Comparison of ENCODE assay signal across 8 cellular contexts in genomic region chr10:92972066-92972870, GRCh38.
DNase-seq lines count a peak whose midpoint lies in the region; ATAC-seq, FAIRE-seq and TF ChIP-seq lines count a peak whose summit lies in the region.

No MANE protein-coding gene starts in this region.

- in situ Hi-C loops in G401 (cut with HindIII; ENCODE audit: low sequenced_read_pairs), result no loop called here

- CTCF ChIA-PET in GM10248 (lab: Yijun Ruan, JAX), result interaction anchor here (1.9 kb wide), 1 partner anchor 25 kb away, joined by 8 read pairs; no protein-coding TSS in a partner anchor

- POLR2A ChIA-PET in GM10248 (lab: Yijun Ruan, JAX), result no interaction called here

- no peak for TF ChIP-seq CTCF in GM10248 (IDR thresholded peaks at IDR 0.05; ENCODE audit: control extremely low read depth, extremely low read depth, low read depth, missing control alignments)

- no peak for DNase-seq in activated naive CD4-positive, alpha-beta T cell treated with anti-CD3 and anti-CD28 coated beads, Interleukin-2, amount 50 U/mL, for 72 hours (ENCODE audit: low spot score in 2 of 2)
- DNase-seq in activated naive CD4-positive, alpha-beta T cell treated with Interleukin-2 at 50 U/mL for 16 hours, result no peak
- DNase-seq in T1000 (lab: John Stamatoyannopoulos, UW), result peak; percentile 40
- peak; percentile 21 for DNase-seq in foreskin melanocyte
- DNase-seq in urothelium cell line (ENCODE audit: low spot score), result peak; percentile 53
- DNase-seq in activated CD4-positive, CD25-positive, alpha-beta regulatory T cell (lab: John Stamatoyannopoulos, UW), result no peak
- DNase-seq in GM10248 (ENCODE audit: extremely low spot score), result no peak
- no peak for DNase-seq in G401 (ENCODE audit: low spot score)

- peak overlapping the region in 1 of 2 donors; percentile 12 for H3K27ac Mint-ChIP-seq in activated naive CD4-positive, alpha-beta T cell treated with anti-CD3 and anti-CD28 coated beads, Interleukin-2, amount 50 U/mL, for 72 hours

- H3K9me3 Mint-ChIP-seq in activated naive CD4-positive, alpha-beta T cell treated with anti-CD3 and anti-CD28 coated beads, Interleukin-2, amount 50 U/mL, for 72 hours, result peaks cover 0 to 6% of the 10 kb centered on the region in 2 donors

- peaks cover 10 to 14% of the 10 kb centered on the region in 2 donors for H3K36me3 Mint-ChIP-seq in activated naive CD4-positive, alpha-beta T cell treated with anti-CD3 and anti-CD28 coated beads, Interleukin-2, amount 50 U/mL, for 72 hours

- FAIRE-seq in urothelium cell line (lab: Jason Lieb, UNC), result no peak

- ATAC-seq in activated naive CD4-positive, alpha-beta T cell treated with anti-CD3 and anti-CD28 coated beads, Interleukin-2, amount 50 U/mL, for 72 hours, result peak; percentile 36 to 55

Comparison
In these comparisons a context has a peak if more than half of its experiments do, and no peak if none do; other contexts are left out.
1. DNase-seq: peak in T1000 (single experiment), foreskin melanocyte (single experiment) and urothelium cell line (single experiment); none in activated naive CD4-positive, alpha-beta T cell treated with anti-CD3 and anti-CD28 coated beads, Interleukin-2, amount 50 U/mL, for 72 hours (0 of 2), activated naive CD4-positive, alpha-beta T cell treated with Interleukin-2 at 50 U/mL for 16 hours (single experiment), activated CD4-positive, CD25-positive, alpha-beta regulatory T cell (0 of 4), GM10248 (single experiment) and G401 (single experiment).